Comparison of ENCODE assay signal across 22 cellular contexts in genomic region chr20:43855803-43856202, GRCh38.
"Had no signal": no experiment of that assay in that cellular context is flagged by ENCODE, and none has a peak within 500 bp of the region (broad histone marks: within the 10 kb centered on the region; RNA-seq: fewer than 3 reads in every experiment).

No MANE protein-coding gene starts in this region.

- H3K36me3 Mint-ChIP-seq: T-cell had no signal

- H3K27ac Mint-ChIP-seq: T-cell had no signal

- H3K27ac ChIP-seq: HL-60, KMS-11, RWPE1 had no signal

- DNase-seq: IMR-90, Kasumi-1, MM.1S, NCI-H1092 treated with DMSO at 0.1 percent for 48 hours, NCI-H1436, NCI-H187, NCI-H2029, NCI-H2081 treated with DMSO at 0.1 percent for 48 hours, NCI-H2171, NCI-H226, NCI-H446, NCI-H510A, NCI-H524 treated with DMSO at 0.1 percent for 48 hours, NCI-H69, NCI-H774, SHP77, SK-N-SH, SW 1271, T-cell had no signal

- H3K9ac ChIP-seq: KMS-11, SK-N-SH had no signal

- H3K4me2 ChIP-seq: KMS-11, SK-N-SH had no signal

- H3K4me3 Mint-ChIP-seq: T-cell had no signal

- H3K4me1 Mint-ChIP-seq: T-cell had no signal

- H3K9me3 ChIP-seq: SK-N-SH had no signal

- ATAC-seq: T-cell had no signal
